8 cellular contexts compared by ENCODE assay signal in genomic region chr17:1713878-1714487, GRCh38. TPM values are rescaled to one million over a fixed set of nuclear protein-coding genes. Genes with fewer than 3 reads are reported as not detected.
DNase-seq lines count a peak whose midpoint lies in the region; ATAC-seq and TF ChIP-seq lines count a peak whose summit lies in the region.

No MANE protein-coding gene starts in this region.

- no peaks in the 10 kb centered on the region for H3K9me3 ChIP-seq in tibial artery

- peaks cover 0 to 61% (median 55%) of the 10 kb centered on the region in 4 donors for H3K4me1 ChIP-seq in tibial artery

- ATAC-seq in left colon (no peak), GM18502 (IDR thresholded peaks at IDR 0.05; ENCODE audit: poor library complexity, unreplicated experiment) (no peak), HG02840 (IDR thresholded peaks at IDR 0.05; ENCODE audit: low FRiP score, unreplicated experiment) (no peak), HG03460 (IDR thresholded peaks at IDR 0.05; ENCODE audit: unreplicated experiment) (no peak)

- H3K36me3 ChIP-seq in GM06990 (ENCODE audit: control insufficient read depth, insufficient read depth, low read length) (peaks cover 12% of the 10 kb centered on the region), tibial artery (peaks cover 16 to 29% (median 20%) of the 10 kb centered on the region in 3 donors)

- H3K27me3 ChIP-seq in GM06990 (replicated peaks; ENCODE audit: control insufficient read depth, insufficient read depth, low read length): no peaks in the 10 kb centered on the region
- H3K27me3 ChIP-seq in tibial artery: no peaks in the 10 kb centered on the region

- DNase-seq in GM06990 (ENCODE audit: extremely low read depth, insufficient read length): no peak
- DNase-seq in NCI-H1694 (lab: John Stamatoyannopoulos, UW): peak; percentile 57
- peak; percentile 66 for DNase-seq in astrocyte of the hippocampus (ENCODE audit: low read depth, low spot score)
- DNase-seq in left colon: peak; percentile 66 to 73
- DNase-seq in tibial artery: peak in 1 of 2 donors; percentile 70

- peak; percentile 27 for TF ChIP-seq CTCF in GM06990 (IDR thresholded peaks at IDR 0.05; ENCODE audit: insufficient read depth, low read length, poor library complexity, severe bottlenecking)
- TF ChIP-seq CTCF in tibial artery (IDR thresholded peaks at IDR 0.05): peak; percentile 10 to 16

- intact Hi-C loops in left colon (cut with DNase I, micrococcal nuclease) (no loop called here), tibial artery (cut with DNase I; ENCODE audit: low total_unique reads) (loop anchor here (5.0 to 10.0 kb wide), 2 partner anchors 42 to 321 kb away; partner anchors contain the start of gene DPH1)

- peak overlapping the region; percentile 98 to 100 for H3K27ac ChIP-seq in tibial artery

- H3K4me3 ChIP-seq in GM06990 (replicated peaks; ENCODE audit: low read depth, low read length) (no peak overlapping the region), tibial artery (peak overlapping the region; percentile 92 to 95)

RNA-seq across cellular contexts. Expression of gene TLCD2, which starts 3.8 kb away (rescaled TPM):
- 10 to 100 TPM; 33.1 to 50.7 TPM for total RNA-seq in left colon

RNA-seq across cellular contexts. Expression of gene WDR81, which starts 10.5 kb away (rescaled TPM):
- total RNA-seq in left colon: 10 to 100 TPM; 16.1 to 23.4 TPM

RNA-seq across cellular contexts. Expression of gene SERPINF2, which starts 28.7 kb away (rescaled TPM):
- 1 to 10 TPM; 1.4 to 2.7 TPM for total RNA-seq in left colon

RNA-seq across cellular contexts. Expression of gene PRPF8, which starts 29.3 kb away (rescaled TPM):
- 100 to 1,000 TPM; 162 to 204 TPM for total RNA-seq in left colon

RNA-seq across cellular contexts. Expression of gene SERPINF1, which starts 47.9 kb away (rescaled TPM):
- 10 to 100 TPM; 33.3 to 60.6 TPM for total RNA-seq in left colon
